Comparison of ENCODE assay signal across 30 cellular contexts in genomic region chrX:115190636-115191489, GRCh38. TPM values are rescaled to one million over a fixed set of nuclear protein-coding genes. Genes with fewer than 3 reads are reported as not detected.
"Had no signal": no experiment of that assay in that cellular context is flagged by ENCODE, and none has a peak within 500 bp of the region (broad histone marks: within the 10 kb centered on the region; RNA-seq: fewer than 3 reads in every experiment).

No MANE protein-coding gene starts in this region.

- DNase-seq: stimulated activated CD4-positive, alpha-beta T cell treated with anti-CD3 and anti-CD28 coated beads, Interleukin-2, amount 100 ng/mL, for 48 hours; stimulated activated CD4-positive, alpha-beta T cell treated with anti-CD3 and anti-CD28 coated beads, Interleukin-4, amount 100 ng/mL, for 1 hour; stimulated activated CD4-positive, alpha-beta T cell treated with anti-CD3 and anti-CD28 coated beads, Interleukin-4, amount 100 ng/mL, for 24 hours; stimulated activated CD4-positive, alpha-beta T cell treated with anti-CD3 and anti-CD28 coated beads, Interleukin-4, amount 100 ng/mL, for 4 hours; stimulated activated CD8-positive, alpha-beta memory T cell treated with anti-CD3 and anti-CD28 coated beads, Interleukin-4, amount 100 ng/mL, for 48 hours; stimulated activated naive B cell treated with anti-CD40 and anti-IgM and Interleukin-4, amounts not matched to agents 10 μg/mL and 1 μg/mL and 100 μg/mL, for 72 hours; stimulated activated naive CD4-positive, alpha-beta T cell; stimulated activated naive CD4-positive, alpha-beta T cell treated with Interleukin-2 at 50 U/mL for 16 hours; stimulated activated naive CD8-positive, alpha-beta T cell treated with anti-CD3 and anti-CD28 coated beads, Interleukin-15, amount 100 ng/mL, for 72 hours; stimulated activated naive CD8-positive, alpha-beta T cell treated with anti-CD3 and anti-CD28 coated beads, Interleukin-15, Interleukin-2, amounts not matched to agents 100 U/mL and 50 U/mL, for 24 hours; stomach; substantia nigra; thyroid gland; tibial artery; transverse colon; trophoblast cell; upper lobe of right lung; uterus had no signal

- H3K27ac ChIP-seq: stomach, suprapubic skin, testis, thoracic aorta, thyroid gland, tibial artery, tibial nerve, transverse colon, upper lobe of left lung, upper lobe of right lung, uterus, vagina had no signal

- FAIRE-seq: urothelium cell line had no signal

- H3K9me3 ChIP-seq: suprapubic skin, testis, thoracic aorta, thyroid gland, tibial artery, tibial nerve, transverse colon, upper lobe of right lung, uterus, vagina had no signal

- H3K4me3 ChIP-seq: stomach, suprapubic skin, thoracic aorta, thyroid gland, tibial artery, tibial nerve, transverse colon, upper lobe of left lung, upper lobe of right lung, uterus, vagina had no signal

- H3K4me1 ChIP-seq: suprapubic skin, testis, thyroid gland, tibial artery, tibial nerve, transverse colon, upper lobe of left lung, upper lobe of right lung, uterus, vagina had no signal

- H3K36me3 ChIP-seq: stomach, suprapubic skin, thoracic aorta, thyroid gland, tibial artery, tibial nerve, transverse colon, upper lobe of left lung, upper lobe of right lung, uterus, vagina had no signal

RNA-seq across cellular contexts. Expression of gene RBMXL3, which starts 1.7 kb away (rescaled TPM):
- total RNA-seq: stomach, subcutaneous adipose tissue, suprapubic skin, temporal lobe, thoracic aorta, thyroid gland, tibial nerve, transverse colon, upper lobe of left lung, upper lobe of right lung, ureter, urinary bladder, uterus, vagina had no signal
- polyA plus RNA-seq: stomach, thymus, urinary bladder had no signal
